ENCODE assay signal across 14 cellular contexts in genomic region chr2:36572752-36573125, GRCh38.
"Had no signal": no experiment of that assay in that cellular context is flagged by ENCODE, and none has a peak within 500 bp of the region (broad histone marks: within the 10 kb centered on the region; RNA-seq: fewer than 3 reads in every experiment).

No MANE protein-coding gene starts in this region.

- H3K27me3 ChIP-seq: vagina had no signal

- H3K4me3 ChIP-seq: thoracic aorta, vagina had no signal

- DNase-seq: activated CD4-positive, alpha-beta memory T cell treated with anti-CD3 and anti-CD28 coated beads for 36 hours; activated CD4-positive, alpha-beta T cell treated with anti-CD3 and anti-CD28 coated beads for 1 hour; activated effector memory CD4-positive, alpha-beta T cell treated with anti-CD3 and anti-CD28 coated beads, Interleukin-2, amount 50 U/mL, for 16 hours; activated T-cell treated with anti-CD3 and anti-CD28 coated beads, Interleukin-2, amount 50 U/mL, for 4 hours; cerebellar nuclear complex; dermis blood vessel endothelial cell; glutamatergic neuron; stimulated activated CD4-positive, alpha-beta T cell treated with anti-CD3 and anti-CD28 coated beads, Interleukin-4, amount 100 ng/mL, for 1 hour; stimulated activated CD8-positive, alpha-beta memory T cell treated with anti-CD3 and anti-CD28 coated beads, Interleukin-4, amount 100 ng/mL, for 48 hours; stimulated activated naive CD8-positive, alpha-beta T cell treated with anti-CD3 and anti-CD28 coated beads, Interleukin-15, Interleukin-2, amounts not matched to agents 100 U/mL and 50 U/mL, for 24 hours had no signal

- H3K27ac ChIP-seq: thoracic aorta, vagina had no signal

- H3K9me3 ChIP-seq: thoracic aorta, vagina had no signal

- ATAC-seq: activated naive CD4-positive, alpha-beta T cell treated with anti-CD3 and anti-CD28 coated beads, Interleukin-2, amount 50 U/mL, for 72 hours; activated T-cell treated with anti-CD3 and anti-CD28 coated beads, Interleukin-2, amount 50 U/mL, for 4 hours; left lobe of liver; stimulated activated naive CD8-positive, alpha-beta T cell treated with anti-CD3 and anti-CD28 coated beads, Interleukin-15, Interleukin-2, amounts not matched to agents 100 U/mL and 50 U/mL, for 24 hours had no signal
